Comparison of ENCODE assay signal across 8 cellular contexts in the genomic region with DNA sequence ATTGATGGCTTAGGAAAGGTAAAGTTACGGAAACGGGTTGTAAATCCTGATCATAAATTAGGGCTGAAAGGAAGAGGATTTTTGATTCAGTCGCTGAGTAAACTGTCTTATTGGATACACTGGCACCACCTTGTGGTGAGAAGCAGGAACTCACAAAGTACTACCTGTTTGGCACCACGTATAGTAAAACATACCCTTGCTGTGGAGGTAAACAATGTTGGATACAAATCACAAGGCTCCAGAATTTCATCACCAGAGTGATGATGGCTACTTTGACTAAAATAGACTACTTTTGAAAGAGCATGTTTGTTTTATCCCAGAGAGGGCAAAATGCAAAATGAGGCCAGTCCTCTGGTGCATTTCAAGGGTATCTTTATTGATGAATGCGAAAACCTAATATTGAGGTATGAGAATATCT.
DNase-seq lines count a peak whose midpoint lies in the region; ATAC-seq and TF ChIP-seq lines count a peak whose summit lies in the region.

No MANE protein-coding gene starts in this region.

- no peaks in the 10 kb centered on the region for H3F3A ChIP-seq in neural cell (ENCODE audit: insufficient read depth, low read length, poor library complexity, severe bottlenecking)

- no peak overlapping the region for H3K4me3 Mint-ChIP-seq in Calu3 (ENCODE audit: low read depth, unreplicated experiment)

- H3K36me3 ChIP-seq in fibroblast of lung (ENCODE audit: control insufficient read depth, insufficient read depth, low read length) (no peaks in the 10 kb centered on the region), neural cell (ENCODE audit: insufficient read depth, low read length) (no peaks in the 10 kb centered on the region)

- no peaks in the 10 kb centered on the region for H3K27me3 ChIP-seq in fibroblast of lung (ENCODE audit: control insufficient read depth, insufficient read depth, low read length)
- no peaks in the 10 kb centered on the region for H3K27me3 ChIP-seq in neural cell (ENCODE audit: insufficient read depth, low read depth, low read length)

- TF ChIP-seq EP300 in neural cell (conservative IDR thresholded peaks at IDR 0.05; ENCODE audit: poor library complexity, severe bottlenecking): no peak

- no peaks in the 10 kb centered on the region for H3K79me2 ChIP-seq in fibroblast of lung (ENCODE audit: control insufficient read depth, insufficient read depth, low read length)
- no peaks in the 10 kb centered on the region for H3K79me2 ChIP-seq in neural cell (replicated peaks; ENCODE audit: insufficient read depth, low read length)

- H3K27ac Mint-ChIP-seq in Calu3 (ENCODE audit: unreplicated experiment): no peak overlapping the region

- H3K4me1 Mint-ChIP-seq in Calu3 (ENCODE audit: low read depth, unreplicated experiment): no peaks in the 10 kb centered on the region

- intact Hi-C loops in Calu3 (cut with micrococcal nuclease; ENCODE audit: unreplicated experiment): loop anchor here (5.0 to 10.0 kb wide), 4 partner anchors 55 to 1953 kb away; no protein-coding TSS in a partner anchor

- H3K9ac ChIP-seq in fibroblast of lung (ENCODE audit: insufficient read depth, low read length) (no peak overlapping the region), neural cell (ENCODE audit: low read length) (no peak overlapping the region)

- CTCF ChIA-PET in Calu3 (lab: Charles Lee): no interaction called here

- H3K4me1 ChIP-seq in fibroblast of lung (ENCODE audit: control insufficient read depth, extremely low read depth, insufficient read depth, low read length): no peaks in the 10 kb centered on the region

- H3K4me3 ChIP-seq in fibroblast of lung (replicated peaks in 1 of 4; ENCODE audit: control extremely low read depth in 1 of 4, insufficient read depth in 1 of 4, low read depth in 3 of 4, low read length in 4 of 4) (no peak overlapping the region), neural cell (ENCODE audit: low read length) (no peak overlapping the region)

- ATAC-seq in HG03139 (IDR thresholded peaks at IDR 0.05; ENCODE audit: unreplicated experiment): peak; percentile 95

- H3K4me2 ChIP-seq in fibroblast of lung (ENCODE audit: extremely low read depth, insufficient read depth, low read length) (no peak overlapping the region), neural cell (ENCODE audit: low read length) (no peak overlapping the region)

- DNase-seq in Calu3 (peak; percentile 54), GM19238 (ENCODE audit: insufficient read length, low spot score) (peak; percentile 17), NCI-H2107 (lab: John Stamatoyannopoulos, UW) (peak; percentile 14), fibroblast of lung (ENCODE audit: low read depth in 2 of 2) (peak; percentile 39 to 72), ureter (ENCODE audit: low spot score) (no peak)

- no peak overlapping the region for H3K27ac ChIP-seq in VCaP
- H3K27ac ChIP-seq in fibroblast of lung (ENCODE audit: insufficient read depth, low read length): no peak overlapping the region
- no peak overlapping the region for H3K27ac ChIP-seq in neural cell (ENCODE audit: low read length)

- no peaks in the 10 kb centered on the region for H3K36me3 Mint-ChIP-seq in Calu3 (ENCODE audit: insufficient read depth, unreplicated experiment)

- no peaks in the 10 kb centered on the region for H3K9me2 ChIP-seq in neural cell (ENCODE audit: insufficient read depth, low read length)

- no peaks in the 10 kb centered on the region for H3K27me3 Mint-ChIP-seq in Calu3 (ENCODE audit: unreplicated experiment)

- no TSS peak for BruUV-seq in Calu3 (replicated peaks; lab: Mats Ljungman, UMichigan)

- peak; percentile 97 for TF ChIP-seq RAD21 in neural cell (conservative IDR thresholded peaks at IDR 0.05)

- H2AFZ ChIP-seq in fibroblast of lung (ENCODE audit: low read length): no peak overlapping the region
- H2AFZ ChIP-seq in neural cell (ENCODE audit: low read depth, low read length): no peak overlapping the region

- no peaks in the 10 kb centered on the region for H4K20me1 ChIP-seq in fibroblast of lung (ENCODE audit: control insufficient read depth, extremely low read depth, insufficient read depth, low read length)
- no peaks in the 10 kb centered on the region for H4K20me1 ChIP-seq in neural cell (ENCODE audit: insufficient read depth)

- no peaks in the 10 kb centered on the region for H3K9me3 Mint-ChIP-seq in Calu3 (ENCODE audit: low read depth, unreplicated experiment)

- H3K9me3 ChIP-seq in fibroblast of lung (ENCODE audit: control insufficient read depth, insufficient read depth, low read depth, low read length): no peaks in the 10 kb centered on the region
- H3K9me3 ChIP-seq in neural cell (ENCODE audit: low read length): no peaks in the 10 kb centered on the region

- TF ChIP-seq CTCF in Calu3 (IDR thresholded peaks at IDR 0.05; ENCODE audit: unreplicated experiment) (peak; percentile 73), VCaP (conservative IDR thresholded peaks at IDR 0.05) (peak; percentile 86), fibroblast of lung (conservative IDR thresholded peaks at IDR 0.05 in 1 of 2, IDR thresholded peaks at IDR 0.05 in 1 of 2; ENCODE audit: low read depth in 1 of 2, low read length in 2 of 2) (peak; percentile 71 to 88), neural cell (IDR thresholded peaks at IDR 0.05; ENCODE audit: poor library complexity, severe bottlenecking) (peak; percentile 93)

TF ChIP-seq in neural cell, 6 proteins besides CTCF, POLR2A, EP300 and RAD21:
- TF ChIP-seq SMC3 (conservative IDR thresholded peaks at IDR 0.05; ENCODE audit: poor library complexity): peak; percentile 96
- TF ChIP-seq EZH2 (IDR thresholded peaks at IDR 0.05; ENCODE audit: borderline replicate concordance, insufficient read depth, low read length, poor library complexity, severe bottlenecking): no peak
TF ChIP-seq in neural cell: peak in this region for 1.
